3 cellular contexts compared by ENCODE assay signal in the genomic region with DNA sequence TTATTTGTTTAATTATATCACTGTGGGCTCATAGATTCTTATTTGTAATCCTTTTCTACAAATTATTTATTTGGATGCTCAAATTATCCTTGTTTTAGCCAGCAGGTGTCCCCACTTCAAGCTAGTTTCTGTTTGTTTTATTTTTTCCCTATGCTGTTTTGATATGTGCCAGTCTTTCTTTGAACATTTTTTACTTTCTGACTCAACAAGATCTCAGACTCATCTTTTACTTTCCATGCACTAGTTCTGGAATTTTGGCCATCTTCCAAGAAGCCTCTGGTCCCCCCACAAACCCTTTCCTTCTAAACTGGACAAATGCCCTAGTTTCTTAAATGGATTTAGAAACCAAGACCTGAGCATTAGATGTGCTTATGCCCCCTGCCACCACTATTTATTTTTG.
TF ChIP-seq lines count a peak whose summit lies in the region.

No MANE protein-coding gene starts in this region.

TF ChIP-seq in WTC11, 78 proteins besides CTCF, POLR2A, EP300 and RAD21:
- TF ChIP-seq GTF2I (CRISPR knock-in tag; conservative IDR thresholded peaks at IDR 0.05) = no peak
- TF ChIP-seq TP53 (CRISPR knock-in tag; IDR thresholded peaks at IDR 0.05) = no peak
- TF ChIP-seq ESRRA (CRISPR knock-in tag; IDR thresholded peaks at IDR 0.05; ENCODE audit: borderline replicate concordance) = no peak
- no peak for TF ChIP-seq NFATC4 (CRISPR knock-in tag; IDR thresholded peaks at IDR 0.05)
- no peak for TF ChIP-seq CDX4 (CRISPR knock-in tag; IDR thresholded peaks at IDR 0.05; ENCODE audit: borderline replicate concordance)
- TF ChIP-seq, protein P1, sequence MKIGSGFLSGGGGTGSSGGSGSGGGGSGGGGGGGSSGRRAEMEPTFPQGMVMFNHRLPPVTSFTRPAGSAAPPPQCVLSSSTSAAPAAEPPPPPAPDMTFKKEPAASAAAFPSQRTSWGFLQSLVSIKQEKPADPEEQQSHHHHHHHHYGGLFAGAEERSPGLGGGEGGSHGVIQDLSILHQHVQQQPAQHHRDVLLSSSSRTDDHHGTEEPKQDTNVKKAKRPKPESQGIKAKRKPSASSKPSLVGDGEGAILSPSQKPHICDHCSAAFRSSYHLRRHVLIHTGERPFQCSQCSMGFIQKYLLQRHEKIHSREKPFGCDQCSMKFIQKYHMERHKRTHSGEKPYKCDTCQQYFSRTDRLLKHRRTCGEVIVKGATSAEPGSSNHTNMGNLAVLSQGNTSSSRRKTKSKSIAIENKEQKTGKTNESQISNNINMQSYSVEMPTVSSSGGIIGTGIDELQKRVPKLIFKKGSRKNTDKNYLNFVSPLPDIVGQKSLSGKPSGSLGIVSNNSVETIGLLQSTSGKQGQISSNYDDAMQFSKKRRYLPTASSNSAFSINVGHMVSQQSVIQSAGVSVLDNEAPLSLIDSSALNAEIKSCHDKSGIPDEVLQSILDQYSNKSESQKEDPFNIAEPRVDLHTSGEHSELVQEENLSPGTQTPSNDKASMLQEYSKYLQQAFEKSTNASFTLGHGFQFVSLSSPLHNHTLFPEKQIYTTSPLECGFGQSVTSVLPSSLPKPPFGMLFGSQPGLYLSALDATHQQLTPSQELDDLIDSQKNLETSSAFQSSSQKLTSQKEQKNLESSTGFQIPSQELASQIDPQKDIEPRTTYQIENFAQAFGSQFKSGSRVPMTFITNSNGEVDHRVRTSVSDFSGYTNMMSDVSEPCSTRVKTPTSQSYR (CRISPR knock-in tag; IDR thresholded peaks at IDR 0.05) = no peak

TF ChIP-seq in HepG2, 621 proteins besides CTCF, POLR2A, EP300 and RAD21:
- TF ChIP-seq STAG1 (CRISPR knock-in tag; IDR thresholded peaks at IDR 0.05) (peak; percentile 49), SMC3 (IDR thresholded peaks at IDR 0.05; ENCODE audit: low read length) (peak; percentile 25), NONO (IDR thresholded peaks at IDR 0.05) (no peak), NONO (CRISPR knock-in tag; conservative IDR thresholded peaks at IDR 0.05) (no peak), HNRNPH1 (optimal IDR thresholded peaks at IDR 0.05; ENCODE audit: low read depth, low read length) (no peak), YY1 (IDR thresholded peaks at IDR 0.05; ENCODE audit: insufficient read depth, insufficient replicate concordance, low read depth, low read length) (no peak), ZNF138 (CRISPR knock-in tag; IDR thresholded peaks at IDR 0.05; ENCODE audit: low read depth) (no peak), ARID3A (IDR thresholded peaks at IDR 0.05; ENCODE audit: low read depth, low read length) (peak; percentile 36; the same call in 1 of the 2 replicates)
- TF ChIP-seq, protein P2, sequence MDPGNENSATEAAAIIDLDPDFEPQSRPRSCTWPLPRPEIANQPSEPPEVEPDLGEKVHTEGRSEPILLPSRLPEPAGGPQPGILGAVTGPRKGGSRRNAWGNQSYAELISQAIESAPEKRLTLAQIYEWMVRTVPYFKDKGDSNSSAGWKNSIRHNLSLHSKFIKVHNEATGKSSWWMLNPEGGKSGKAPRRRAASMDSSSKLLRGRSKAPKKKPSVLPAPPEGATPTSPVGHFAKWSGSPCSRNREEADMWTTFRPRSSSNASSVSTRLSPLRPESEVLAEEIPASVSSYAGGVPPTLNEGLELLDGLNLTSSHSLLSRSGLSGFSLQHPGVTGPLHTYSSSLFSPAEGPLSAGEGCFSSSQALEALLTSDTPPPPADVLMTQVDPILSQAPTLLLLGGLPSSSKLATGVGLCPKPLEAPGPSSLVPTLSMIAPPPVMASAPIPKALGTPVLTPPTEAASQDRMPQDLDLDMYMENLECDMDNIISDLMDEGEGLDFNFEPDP (CRISPR knock-in tag; conservative IDR thresholded peaks at IDR 0.05) = no peak

TF ChIP-seq in HEK293T, 16 proteins besides CTCF, POLR2A, EP300 and RAD21:
- no peak for TF ChIP-seq HDGF (IDR thresholded peaks at IDR 0.05; ENCODE audit: borderline replicate concordance)
- TF ChIP-seq NFRKB (IDR thresholded peaks at IDR 0.05) = no peak
- TF ChIP-seq CTBP1 (IDR thresholded peaks at IDR 0.05; ENCODE audit: borderline replicate concordance) = no peak
- TF ChIP-seq FOXA1 (IDR thresholded peaks at IDR 0.05) = no peak
TF ChIP-seq in HEK293T: peak in this region for 0.
